In the genomic region with DNA sequence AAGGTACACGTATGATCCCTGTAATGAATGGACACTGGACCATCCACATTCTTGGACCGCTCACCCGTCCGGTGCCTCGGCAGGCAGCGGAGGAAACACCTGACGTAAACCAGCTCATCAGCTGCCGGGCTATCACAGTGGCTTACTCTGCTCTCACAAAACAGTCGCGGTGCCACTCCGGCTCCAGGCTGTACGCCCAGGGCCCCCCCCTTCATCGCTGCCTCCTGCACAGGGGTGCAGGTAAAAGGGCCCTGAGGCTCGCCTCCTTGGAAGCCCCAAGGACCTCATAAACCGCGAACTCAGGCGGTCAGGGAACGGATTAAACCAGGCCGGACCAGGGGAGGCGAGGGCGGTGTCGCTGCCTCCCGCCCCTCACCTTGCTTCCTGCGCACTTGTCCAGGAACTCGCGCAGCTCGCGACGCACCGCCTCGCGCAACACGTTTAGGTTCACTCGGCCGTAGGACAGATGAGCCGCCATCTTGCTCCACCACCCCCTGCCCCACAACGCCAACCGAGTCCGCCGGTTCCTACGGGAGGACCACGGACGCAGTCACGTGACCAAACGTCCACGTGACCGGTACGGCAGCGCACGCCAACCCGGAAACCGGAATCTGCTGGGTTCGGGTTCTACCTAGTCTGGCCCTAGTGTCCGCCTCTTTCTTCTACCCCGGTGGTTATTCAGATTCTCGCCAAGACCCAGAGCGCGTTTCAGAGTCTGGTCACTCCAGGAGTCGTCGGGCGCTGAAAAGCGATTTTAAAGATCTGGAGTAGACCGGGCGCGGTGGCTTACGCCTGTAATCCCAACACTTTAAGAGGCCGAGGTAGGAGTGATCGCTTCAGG, we compare ENCODE assay signal across 8 cellular contexts. TPM values are rescaled to one million over a fixed set of nuclear protein-coding genes. Genes with fewer than 3 reads are reported as not detected.
A peak's percentile ranks its signal among the peaks of the same experiment; 100 is the strongest.
DNase-seq lines count a peak whose midpoint lies in the region; ATAC-seq and TF ChIP-seq lines count a peak whose summit lies in the region.

A gene (minus strand): TSS at position 564 of the 841 bp plus-strand sequence. CDS start 86 bp downstream, at position 478.

- in situ Hi-C loops in astrocyte of the cerebellum (cut with HindIII; ENCODE audit: low sequenced_read_pairs) = no loop called here

- intact Hi-C loops in uterus (cut with DNase I; ENCODE audit: low total_unique reads) = no loop called here

- H3K4me3 ChIP-seq in astrocyte of the cerebellum (ENCODE audit: low read depth, low read length) (peak within 1 kb of the TSS; percentile 98), uterus (peak within 1 kb of the TSS; percentile 60 to 81)

- TF ChIP-seq CTCF in astrocyte of the cerebellum (IDR thresholded peaks at IDR 0.05; ENCODE audit: low read depth, low read length, missing control alignments) = no peak
- TF ChIP-seq CTCF in uterus (IDR thresholded peaks at IDR 0.05) = peak in 1 of 4 experiments; percentile 6

- H3K27me3 ChIP-seq in uterus = no peaks in the 10 kb centered on the region

- H3K4me1 ChIP-seq in uterus = no peaks in the 10 kb centered on the region

- no peaks in the 10 kb centered on the region for H3K36me3 ChIP-seq in uterus

- ATAC-seq in GM18511 (IDR thresholded peaks at IDR 0.05; ENCODE audit: unreplicated experiment) = peak; percentile 94
- peak; percentile 80 for ATAC-seq in HG03025 (IDR thresholded peaks at IDR 0.05; ENCODE audit: low FRiP score, unreplicated experiment)

- no peaks in the 10 kb centered on the region for H3K9me3 ChIP-seq in uterus

- peak; percentile 17 to 60 for TF ChIP-seq POLR2A in uterus (IDR thresholded peaks at IDR 0.05)

- DNase-seq in NCI-H2081 (lab: John Stamatoyannopoulos, UW) (peak; percentile 96 to 98), T-helper 9 cell (peak; percentile 90), astrocyte of the cerebellum (ENCODE audit: low read depth) (peak; percentile 97), hepatic stellate cell (ENCODE audit: low spot score) (peak; percentile 98), putamen (ENCODE audit: low spot score) (peak; percentile 95), uterus (peak; percentile 96 to 97)

- H3K27ac ChIP-seq in uterus = peak within 1 kb of the TSS; percentile 83 to 88

RNA-seq across cellular contexts. Expression of the gene that starts here (rescaled TPM):
- total RNA-seq in uterus = 10 to 100 TPM in 2 of 4 donors, 1 to 10 TPM in 2; 3.3 to 20.8 (median 12.9) TPM

Comparison
In these comparisons a context has a peak if more than half of its experiments do, and no peak if none do; other contexts are left out.
1. Peak in every context shown above with its lines: DNase-seq, ATAC-seq, H3K4me3 ChIP-seq and H3K27ac ChIP-seq.